In the genomic region with DNA sequence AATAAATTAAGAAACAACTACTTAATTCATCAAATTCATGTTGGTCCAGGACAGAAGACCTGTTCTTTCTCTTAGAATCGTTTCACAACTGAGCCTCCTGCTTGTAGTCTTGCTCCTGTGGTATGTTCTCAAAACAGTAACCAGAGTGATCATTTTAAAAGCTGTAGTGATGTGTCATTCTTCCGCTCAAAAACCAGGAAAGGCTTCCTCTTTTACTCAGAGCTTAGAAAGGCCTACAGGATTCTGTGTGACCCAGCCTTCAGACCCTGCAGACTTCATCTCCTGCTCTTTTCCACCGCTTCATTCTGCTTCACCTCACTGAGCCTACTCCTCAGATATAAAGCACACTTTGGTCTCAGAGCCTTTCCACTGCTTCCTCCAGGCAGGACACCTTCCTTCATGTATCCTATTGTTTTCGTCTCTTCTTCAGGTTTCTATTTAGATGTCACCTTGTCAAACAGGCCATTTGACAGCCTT, we compare ENCODE assay signal across 1 cellular context.
TF ChIP-seq lines count a peak whose summit lies in the region.

No MANE protein-coding gene starts in this region.

TF ChIP-seq in K562, 482 proteins besides CTCF, POLR2A, EP300 and RAD21 (continued from another document):
- TF ChIP-seq ZNF512 (tag; IDR thresholded peaks at IDR 0.05) (no peak), MCM3 (IDR thresholded peaks at IDR 0.05) (no peak), NR4A1 (CRISPR knock-in tag; IDR thresholded peaks at IDR 0.05) (no peak), NR4A1 (tag; IDR thresholded peaks at IDR 0.05) (no peak), ESRRA (IDR thresholded peaks at IDR 0.05; ENCODE audit: borderline replicate concordance, low read depth) (no peak), CAMTA2 (CRISPR knock-in tag; conservative IDR thresholded peaks at IDR 0.05) (no peak), MCM7 (IDR thresholded peaks at IDR 0.05) (no peak), ZNF124 (CRISPR knock-in tag; IDR thresholded peaks at IDR 0.05) (no peak), TRIM24 (IDR thresholded peaks at IDR 0.05) (no peak), ZNF77 (CRISPR knock-in tag; IDR thresholded peaks at IDR 0.05) (no peak), ZNF165 (CRISPR knock-in tag; IDR thresholded peaks at IDR 0.05; ENCODE audit: borderline replicate concordance) (no peak), NR2C2 (CRISPR knock-in tag; IDR thresholded peaks at IDR 0.05) (no peak), NR2C2 (tag; IDR thresholded peaks at IDR 0.05) (no peak), ZC3H11A (IDR thresholded peaks at IDR 0.05; ENCODE audit: low read depth, low read length) (no peak), SLC30A9 (CRISPR knock-in tag; IDR thresholded peaks at IDR 0.05) (no peak), CHD1 (IDR thresholded peaks at IDR 0.05; ENCODE audit: low read length) (no peak), CBX1 (IDR thresholded peaks at IDR 0.05; ENCODE audit: low read depth) (no peak)
- TF ChIP-seq, protein P1, sequence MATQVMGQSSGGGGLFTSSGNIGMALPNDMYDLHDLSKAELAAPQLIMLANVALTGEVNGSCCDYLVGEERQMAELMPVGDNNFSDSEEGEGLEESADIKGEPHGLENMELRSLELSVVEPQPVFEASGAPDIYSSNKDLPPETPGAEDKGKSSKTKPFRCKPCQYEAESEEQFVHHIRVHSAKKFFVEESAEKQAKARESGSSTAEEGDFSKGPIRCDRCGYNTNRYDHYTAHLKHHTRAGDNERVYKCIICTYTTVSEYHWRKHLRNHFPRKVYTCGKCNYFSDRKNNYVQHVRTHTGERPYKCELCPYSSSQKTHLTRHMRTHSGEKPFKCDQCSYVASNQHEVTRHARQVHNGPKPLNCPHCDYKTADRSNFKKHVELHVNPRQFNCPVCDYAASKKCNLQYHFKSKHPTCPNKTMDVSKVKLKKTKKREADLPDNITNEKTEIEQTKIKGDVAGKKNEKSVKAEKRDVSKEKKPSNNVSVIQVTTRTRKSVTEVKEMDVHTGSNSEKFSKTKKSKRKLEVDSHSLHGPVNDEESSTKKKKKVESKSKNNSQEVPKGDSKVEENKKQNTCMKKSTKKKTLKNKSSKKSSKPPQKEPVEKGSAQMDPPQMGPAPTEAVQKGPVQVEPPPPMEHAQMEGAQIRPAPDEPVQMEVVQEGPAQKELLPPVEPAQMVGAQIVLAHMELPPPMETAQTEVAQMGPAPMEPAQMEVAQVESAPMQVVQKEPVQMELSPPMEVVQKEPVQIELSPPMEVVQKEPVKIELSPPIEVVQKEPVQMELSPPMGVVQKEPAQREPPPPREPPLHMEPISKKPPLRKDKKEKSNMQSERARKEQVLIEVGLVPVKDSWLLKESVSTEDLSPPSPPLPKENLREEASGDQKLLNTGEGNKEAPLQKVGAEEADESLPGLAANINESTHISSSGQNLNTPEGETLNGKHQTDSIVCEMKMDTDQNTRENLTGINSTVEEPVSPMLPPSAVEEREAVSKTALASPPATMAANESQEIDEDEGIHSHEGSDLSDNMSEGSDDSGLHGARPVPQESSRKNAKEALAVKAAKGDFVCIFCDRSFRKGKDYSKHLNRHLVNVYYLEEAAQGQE (CRISPR knock-in tag; IDR thresholded peaks at IDR 0.05; ENCODE audit: low read depth) = no peak
- TF ChIP-seq, protein P2, sequence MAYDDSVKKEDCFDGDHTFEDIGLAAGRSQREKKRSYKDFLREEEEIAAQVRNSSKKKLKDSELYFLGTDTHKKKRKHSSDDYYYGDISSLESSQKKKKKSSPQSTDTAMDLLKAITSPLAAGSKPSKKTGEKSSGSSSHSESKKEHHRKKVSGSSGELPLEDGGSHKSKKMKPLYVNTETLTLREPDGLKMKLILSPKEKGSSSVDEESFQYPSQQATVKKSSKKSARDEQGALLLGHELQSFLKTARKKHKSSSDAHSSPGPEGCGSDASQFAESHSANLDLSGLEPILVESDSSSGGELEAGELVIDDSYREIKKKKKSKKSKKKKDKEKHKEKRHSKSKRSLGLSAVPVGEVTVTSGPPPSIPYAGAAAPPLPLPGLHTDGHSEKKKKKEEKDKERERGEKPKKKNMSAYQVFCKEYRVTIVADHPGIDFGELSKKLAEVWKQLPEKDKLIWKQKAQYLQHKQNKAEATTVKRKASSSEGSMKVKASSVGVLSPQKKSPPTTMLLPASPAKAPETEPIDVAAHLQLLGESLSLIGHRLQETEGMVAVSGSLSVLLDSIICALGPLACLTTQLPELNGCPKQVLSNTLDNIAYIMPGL (CRISPR knock-in tag; IDR thresholded peaks at IDR 0.05) = no peak
